ENCODE assay signal across 26 cellular contexts in the genomic region with DNA sequence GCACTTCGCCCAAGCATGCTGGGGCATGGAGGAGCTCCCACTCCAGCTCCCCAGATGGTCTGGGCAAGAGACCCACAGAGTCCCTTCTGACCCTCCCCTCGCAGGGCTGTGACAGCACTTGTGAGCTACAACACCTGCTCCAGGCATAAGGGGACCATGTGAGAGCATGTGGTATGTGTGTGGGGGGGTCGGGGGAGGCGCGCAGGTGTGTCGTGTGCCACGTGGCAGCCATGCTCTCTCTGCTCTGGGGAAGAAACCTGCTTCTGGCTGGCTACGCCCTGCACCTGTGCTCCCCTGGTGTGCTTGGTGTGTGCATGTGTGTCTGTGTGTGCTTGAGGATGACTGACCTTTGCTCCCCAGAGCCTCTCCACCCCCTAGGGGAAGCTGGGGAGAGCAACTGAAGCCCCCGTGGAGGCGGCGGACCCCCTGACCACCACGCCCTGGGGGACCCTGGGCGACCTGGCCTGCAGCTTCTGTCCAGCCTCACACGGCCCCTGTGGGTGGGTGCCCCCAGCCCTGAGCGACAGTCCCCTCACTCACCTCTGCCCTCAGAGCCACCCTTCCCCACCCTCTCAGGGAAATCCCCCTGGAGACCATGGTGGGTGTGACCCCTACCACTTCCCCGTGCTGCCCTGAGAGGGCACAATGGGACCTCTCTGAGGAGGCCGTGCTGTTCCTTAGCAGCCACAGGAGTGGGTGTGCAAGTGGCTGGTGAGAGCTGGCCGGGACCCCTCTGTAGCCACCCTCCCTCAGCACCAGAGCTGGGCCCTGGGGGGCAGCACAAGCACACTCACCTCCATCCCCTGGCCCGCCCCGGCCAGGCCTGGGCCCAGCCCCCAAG. TPM values are rescaled to one million over a fixed set of nuclear protein-coding genes. Genes with fewer than 3 reads are reported as not detected.
DNase-seq lines count a peak whose midpoint lies in the region; ATAC-seq, FAIRE-seq and TF ChIP-seq lines count a peak whose summit lies in the region.
"Had no signal": no experiment of that assay in that cellular context is flagged by ENCODE, and none has a peak within 500 bp of the region (broad histone marks: within the 10 kb centered on the region; RNA-seq: fewer than 3 reads in every experiment).

No MANE protein-coding gene starts in this region.

- H3K9me3 ChIP-seq in HepG2 (ENCODE audit: low read length) = no peaks in the 10 kb centered on the region
- H3K9me3 ChIP-seq: ascending aorta, heart right ventricle, right lobe of liver, SJSA1, testis had no signal

- TF ChIP-seq RAD21 in HepG2 (CRISPR knock-in tag; IDR thresholded peaks at IDR 0.05) = no peak

- no peaks in the 10 kb centered on the region for H3K36me3 ChIP-seq in HepG2 (replicated peaks in 1 of 2; ENCODE audit: control insufficient read depth in 1 of 2, insufficient read depth in 2 of 2, low read length in 2 of 2)
- H3K36me3 ChIP-seq: ascending aorta, heart right ventricle, SJSA1 had no signal

- in situ Hi-C loops in GM13976 (cut with MboI; ENCODE audit: low sequenced_read_pairs, unreplicated experiment) = no loop called here
- in situ Hi-C loops in HepG2 (cut with HindIII; ENCODE audit: extremely low pct_ligation_motif_present, low pct_unique_long_range_greater_than_20kb) = no loop called here

- no peak for TF ChIP-seq CTCF in GM13976 (IDR thresholded peaks at IDR 0.05; ENCODE audit: borderline replicate concordance, control extremely low read depth, extremely low read depth, insufficient read depth, missing control alignments)
- 0 out of 2 replicates have a peak, but pooled peaks have one; percentile 8 for TF ChIP-seq CTCF in HepG2 (CRISPR knock-in tag; IDR thresholded peaks at IDR 0.05)

- H3K4me1 ChIP-seq in HepG2 (ENCODE audit: insufficient read depth, low read length) = peaks cover 54% of the 10 kb centered on the region
- H3K4me1 ChIP-seq: ascending aorta, heart right ventricle, right lobe of liver, SJSA1, testis had no signal

- H3K4me2 ChIP-seq in HepG2 (ENCODE audit: low read depth, low read length) = peak overlapping the region; percentile 88; the same call in 1 of the 2 replicates

- intact Hi-C loops in HepG2 (cut with micrococcal nuclease; ENCODE audit: unreplicated experiment) = no loop called here

- POLR2A ChIA-PET in HepG2 (lab: Yijun Ruan, JAX) = no interaction called here

- peak overlapping the region in 1 of 3 experiments; percentile 62; a peak in 1 of 6 replicates for H3K4me3 ChIP-seq in HepG2 (replicated peaks in 1 of 3; ENCODE audit: insufficient read depth in 1 of 3, low read depth in 2 of 3, low read length in 3 of 3)
- H3K4me3 ChIP-seq: ascending aorta, heart right ventricle, right lobe of liver, SJSA1, testis had no signal

- no peak overlapping the region for H3K9ac ChIP-seq in HepG2 (ENCODE audit: insufficient read depth, low read depth, low read length)

- no peaks in the 10 kb centered on the region for H3K79me2 ChIP-seq in HepG2 (ENCODE audit: insufficient read depth, low read length)

- FAIRE-seq in HepG2 (lab: Jason Lieb, UNC) = no peak
- FAIRE-seq: GM12892, GM19239, TTC549 had no signal

- TF ChIP-seq EP300 in HepG2 (IDR thresholded peaks at IDR 0.05; ENCODE audit: low read depth in 2 of 2, low read length in 2 of 2) = no peak
- no peak for TF ChIP-seq EP300 in HepG2 (CRISPR knock-in tag; IDR thresholded peaks at IDR 0.05; ENCODE audit: borderline replicate concordance)

- no peaks in the 10 kb centered on the region for H4K20me1 ChIP-seq in HepG2 (ENCODE audit: insufficient read depth, low read length)

- H2AFZ ChIP-seq in HepG2 (ENCODE audit: low read length) = no peak overlapping the region

- CTCF ChIA-PET in HepG2 (lab: Yijun Ruan, JAX; ENCODE audit: low intra/inter-chr PET ratio, low total read pairs) = no interaction called here

- 89% methylated on average over 3 of the region's 20 CpGs for WGBS in HepG2 (ENCODE audit: low lambda C conversion rate)

- BruUV-seq in HepG2 (replicated peaks; lab: Mats Ljungman, UMichigan) = no TSS peak

- no peak for ATAC-seq in HepG2
- ATAC-seq: activated T-cell treated with anti-CD3 and anti-CD28 coated beads, Interleukin-2, amount 50 U/mL, for 72 hours; heart right ventricle; left colon; Panc1 had no signal

- H3K27ac ChIP-seq in HepG2 (ENCODE audit: extremely low read length, insufficient read depth, low read length) = no peak overlapping the region
- H3K27ac ChIP-seq: ascending aorta, heart right ventricle, right lobe of liver, SJSA1, testis had no signal

- TF ChIP-seq POLR2A in HepG2 (IDR thresholded peaks at IDR 0.05; ENCODE audit: insufficient read depth in 1 of 2, low read depth in 2 of 2, low read length in 2 of 2) = no peak

- DNase-seq in COLO668 (lab: John Stamatoyannopoulos, UW; ENCODE audit: unreplicated experiment) = peak; percentile 64
- peak; percentile 32 for DNase-seq in GM13976 (ENCODE audit: low spot score)
- peak; percentile 4 for DNase-seq in NCI-H510A treated with DMSO at 0.1 percent for 48 hours (lab: John Stamatoyannopoulos, UW)
- no peak for DNase-seq in HepG2 (ENCODE audit: low spot score)
- no peak for DNase-seq in stimulated activated naive CD4-positive, alpha-beta T cell treated with Interleukin-2 at 50 U/mL for 16 hours (lab: John Stamatoyannopoulos, UW)
- DNase-seq in GF-D8 (lab: John Stamatoyannopoulos, UW) = no peak
- DNase-seq in dermis blood vessel endothelial cell = no peak
- DNase-seq: activated naive CD4-positive, alpha-beta T cell treated with anti-CD3 and anti-CD28 coated beads, Interleukin-2, amount 50 U/mL, for 16 hours; activated T-cell treated with anti-CD3 and anti-CD28 coated beads, Interleukin-2, amount 50 U/mL, for 72 hours; CD4-positive, alpha-beta T cell; DMS53; heart right ventricle; left colon; NCI-H1092; NK-92 treated with Interleukin-12 subunit alpha and Interleukin-12 subunit beta, amount 100 ng/mL, for 24 hours; T-helper 1 cell; testis had no signal

- peaks cover 2 to 4% of the 10 kb centered on the region in 2 experiments; a peak in 3 of 5 replicates for H3K27me3 ChIP-seq in HepG2 (ENCODE audit: control insufficient read depth in 1 of 2, insufficient read depth in 2 of 2, low read length in 2 of 2)
- H3K27me3 ChIP-seq: ascending aorta, right lobe of liver, SJSA1, testis had no signal

TF ChIP-seq in HepG2, 621 proteins besides CTCF, POLR2A, EP300 and RAD21 (continues in another document):
- TF ChIP-seq ZNF530 (CRISPR knock-in tag; IDR thresholded peaks at IDR 0.05; ENCODE audit: low read depth) = no peak

RNA-seq across cellular contexts. Expression of gene SEC13, which starts 16.6 kb away (rescaled TPM):
- total RNA-seq in HepG2 (2016; rRNA removed; fragmentation: Illumina TruSeq; extraction: Trizol) (391 and 418 TPM in 2 replicates), dermis blood vessel endothelial cell (262 and 311 TPM in 2 replicates)
- total RNA-seq in HepG2 (2016; cell fraction: cytosol; rRNA removed; fragmentation: Illumina TruSeq; extraction: Trizol; ENCODE audit: low read depth) = 232 and 239 TPM in 2 replicates
- total RNA-seq in HepG2 (2016; cell fraction: insoluble cytoplasmic fraction; rRNA removed; fragmentation: Illumina TruSeq; extraction: Trizol) = 366 and 400 TPM in 2 replicates
- total RNA-seq in HepG2 (2016; cell fraction: membrane; rRNA removed; fragmentation: Illumina TruSeq; extraction: Trizol) = 335 TPM in 2 replicates
- 176 and 181 TPM in 2 replicates for total RNA-seq in HepG2 (2016; cell fraction: nucleus; rRNA removed; fragmentation: Illumina TruSeq; extraction: Trizol)
- polyA plus RNA-seq in HepG2 (2011; rRNA removed) = 266 and 288 TPM in 2 replicates
- polyA plus RNA-seq in HepG2 (2011; cell fraction: cytosol; rRNA removed) = 264 and 374 TPM in 2 replicates
- polyA plus RNA-seq in HepG2 (2011; cell fraction: nucleus; rRNA removed) = 204 and 219 TPM in 2 replicates
- polyA plus RNA-seq in HepG2 (2012) = 224 and 231 TPM in 2 replicates
- 171 and 195 TPM in 2 replicates for polyA plus RNA-seq in HepG2 (2016; cell fraction: cytosol; fragmentation: Illumina TruSeq; extraction: Trizol; ENCODE audit: low read depth)
- polyA plus RNA-seq in HepG2 (2016; cell fraction: insoluble cytoplasmic fraction; fragmentation: Illumina TruSeq; extraction: Trizol; ENCODE audit: low read depth) = 327 and 374 TPM in 2 replicates
- 204 and 212 TPM in 2 replicates for polyA plus RNA-seq in HepG2 (2016; cell fraction: membrane; fragmentation: Illumina TruSeq; extraction: Trizol; ENCODE audit: low read depth)
- 222 and 239 TPM in 2 replicates for polyA plus RNA-seq in HepG2 (2016; cell fraction: nucleus; fragmentation: Illumina TruSeq; extraction: Trizol; ENCODE audit: insufficient read depth, low read depth)
- polyA minus RNA-seq in HepG2 (2011; rRNA and poly(A)+ RNA removed; ENCODE audit: low replicate concordance) = 289 and 526 TPM in 2 replicates
- 174 and 198 TPM in 2 replicates for polyA minus RNA-seq in HepG2 (2011; cell fraction: cytosol; rRNA and poly(A)+ RNA removed)
- polyA minus RNA-seq in HepG2 (2011; cell fraction: nucleus; rRNA and poly(A)+ RNA removed) = 192 and 208 TPM in 2 replicates

RNA-seq across cellular contexts. Expression of gene GHRL, which starts 44.8 kb away (rescaled TPM):
- total RNA-seq in HepG2 (2016; rRNA removed; fragmentation: Illumina TruSeq; extraction: Trizol) (0.09 TPM in 1 of 2 replicates, not detected in the other), dermis blood vessel endothelial cell (0.19 and 0.68 TPM in 2 replicates)
- total RNA-seq in HepG2 (2016; cell fraction: cytosol; rRNA removed; fragmentation: Illumina TruSeq; extraction: Trizol; ENCODE audit: low read depth) = 0.71 TPM in 1 of 2 replicates, not detected in the other
- 0.22 TPM in 1 of 2 replicates, not detected in the other for total RNA-seq in HepG2 (2016; cell fraction: insoluble cytoplasmic fraction; rRNA removed; fragmentation: Illumina TruSeq; extraction: Trizol)
- total RNA-seq in HepG2 (2016; cell fraction: membrane; rRNA removed; fragmentation: Illumina TruSeq; extraction: Trizol) = not detected in 2 replicates
- not detected in 2 replicates for total RNA-seq in HepG2 (2016; cell fraction: nucleus; rRNA removed; fragmentation: Illumina TruSeq; extraction: Trizol)
- not detected in 2 replicates for polyA plus RNA-seq in HepG2 (2011; rRNA removed)
- not detected in 2 replicates for polyA plus RNA-seq in HepG2 (2011; cell fraction: cytosol; rRNA removed)
- polyA plus RNA-seq in HepG2 (2011; cell fraction: nucleus; rRNA removed) = 0.19 and 0.24 TPM in 2 replicates
- polyA plus RNA-seq in HepG2 (2012) = 0.59 TPM in 1 of 2 replicates, not detected in the other
- not detected in 2 replicates for polyA plus RNA-seq in HepG2 (2016; cell fraction: cytosol; fragmentation: Illumina TruSeq; extraction: Trizol; ENCODE audit: low read depth)
- polyA plus RNA-seq in HepG2 (2016; cell fraction: insoluble cytoplasmic fraction; fragmentation: Illumina TruSeq; extraction: Trizol; ENCODE audit: low read depth) = not detected in 2 replicates
- not detected in 2 replicates for polyA plus RNA-seq in HepG2 (2016; cell fraction: membrane; fragmentation: Illumina TruSeq; extraction: Trizol; ENCODE audit: low read depth)
- polyA plus RNA-seq in HepG2 (2016; cell fraction: nucleus; fragmentation: Illumina TruSeq; extraction: Trizol; ENCODE audit: insufficient read depth, low read depth) = 0.80 and 2.1 TPM in 2 replicates
- 0.21 TPM in 1 of 2 replicates, not detected in the other for polyA minus RNA-seq in HepG2 (2011; rRNA and poly(A)+ RNA removed; ENCODE audit: low replicate concordance)
- not detected in 2 replicates for polyA minus RNA-seq in HepG2 (2011; cell fraction: cytosol; rRNA and poly(A)+ RNA removed)
- polyA minus RNA-seq in HepG2 (2011; cell fraction: nucleus; rRNA and poly(A)+ RNA removed) = 0.87 TPM in 1 of 2 replicates, not detected in the other
- total RNA-seq: activated CD8-positive, alpha-beta memory T cell treated with anti-CD3 and anti-CD28 coated beads for 36 hours; ascending aorta; LHCN-M2 had no signal

Comparison
In these comparisons a context has a peak if more than half of its experiments do, and no peak if none do; other contexts are left out.
1. DNase-seq: peak in COLO668 (single experiment), GM13976 (single experiment) and NCI-H510A treated with DMSO at 0.1 percent for 48 hours (single experiment); none in HepG2 (single experiment), stimulated activated naive CD4-positive, alpha-beta T cell treated with Interleukin-2 at 50 U/mL for 16 hours (single experiment), GF-D8 (single experiment) and dermis blood vessel endothelial cell (single experiment).